In genomic region chr11:65444314-65445051, GRCh38 we compare ENCODE assay signal across 8 cellular contexts. TPM values are rescaled to one million over a fixed set of nuclear protein-coding genes. Genes with fewer than 3 reads are reported as not detected.
DNase-seq lines count a peak whose midpoint lies in the region; ATAC-seq and TF ChIP-seq lines count a peak whose summit lies in the region.

No MANE protein-coding gene starts in this region.

- H3K36me3 ChIP-seq in GM23248 (ENCODE audit: low read depth), result peaks cover 13% of the 10 kb centered on the region; the same call in 1 of the 2 replicates
- peaks cover 38 to 47% (median 42%) of the 10 kb centered on the region in 3 donors for H3K36me3 ChIP-seq in skeletal muscle tissue (ENCODE audit: control insufficient read depth in 3 of 3, insufficient read depth in 3 of 3, low read length in 3 of 3)

- peak overlapping the region; percentile 100 for H3K27ac ChIP-seq in GM23248
- peak overlapping the region; percentile 56 for H3K27ac ChIP-seq in skeletal muscle tissue (ENCODE audit: low read depth, low read length)

- H3K9me3 ChIP-seq in GM23248 (ENCODE audit: low read depth), result no peaks in the 10 kb centered on the region
- H3K9me3 ChIP-seq in skeletal muscle tissue (ENCODE audit: control insufficient read depth in 3 of 3, low read length in 3 of 3), result no peaks in the 10 kb centered on the region

- H3K9ac ChIP-seq in GM23248, result peak overlapping the region; percentile 100
- H3K9ac ChIP-seq in skeletal muscle tissue (ENCODE audit: low read depth in 1 of 3, low read length in 3 of 3), result peak overlapping the region in 1 of 3 donors; percentile 45

- peak; percentile 50 for DNase-seq in GM23248
- DNase-seq in WTC11 (ENCODE audit: low spot score), result no peak
- peak; percentile 37 for DNase-seq in fibroblast of mammary gland (ENCODE audit: low read depth)
- DNase-seq in nucleus accumbens (lab: John Stamatoyannopoulos, UW), result no peak
- DNase-seq in NCI-H1105 treated with DMSO at 0.1 percent for 48 hours (lab: John Stamatoyannopoulos, UW), result no peak

- no peak for ATAC-seq in WTC11
- no peak for ATAC-seq in GM19455 (IDR thresholded peaks at IDR 0.05; ENCODE audit: unreplicated experiment)
- no peak for ATAC-seq in GM21825 (IDR thresholded peaks at IDR 0.05; ENCODE audit: unreplicated experiment)

- H4K20me1 ChIP-seq in GM23248 (ENCODE audit: insufficient read depth), result peaks cover 25% of the 10 kb centered on the region; the same call in 1 of the 2 replicates

- 0 out of 2 replicates have a peak, but pooled peaks cover 2% of the 10 kb centered on the region for H3K36me3 Mint-ChIP-seq in WTC11

- H3K4me1 Mint-ChIP-seq in WTC11, result peaks cover 13% of the 10 kb centered on the region

- H3K27ac Mint-ChIP-seq in WTC11, result peak overlapping the region; percentile 87; the same call in 1 of the 2 replicates

- TF ChIP-seq CTCF in WTC11 (IDR thresholded peaks at IDR 0.05) (no peak), fibroblast of mammary gland (conservative IDR thresholded peaks at IDR 0.05; ENCODE audit: control insufficient read depth, insufficient read depth, low read depth, low read length) (no peak)

- H3K4me3 ChIP-seq in GM23248 (no peak overlapping the region), fibroblast of mammary gland (ENCODE audit: control insufficient read depth, low read depth, low read length) (no peak overlapping the region), skeletal muscle tissue (ENCODE audit: low read length in 3 of 3) (no peak overlapping the region)

- H3K27me3 ChIP-seq in GM23248 (replicated peaks; ENCODE audit: insufficient read depth), result no peaks in the 10 kb centered on the region
- H3K27me3 ChIP-seq in skeletal muscle tissue (ENCODE audit: control insufficient read depth in 3 of 3, insufficient read depth in 3 of 3, low read length in 3 of 3), result no peaks in the 10 kb centered on the region

- H3K4me1 ChIP-seq in GM23248 (ENCODE audit: insufficient read depth) (peaks cover 63% of the 10 kb centered on the region), skeletal muscle tissue (ENCODE audit: control insufficient read depth in 3 of 3, insufficient read depth in 3 of 3, low read length in 3 of 3) (peaks cover 32 to 48% (median 40%) of the 10 kb centered on the region in 3 donors)

- H3K9me2 ChIP-seq in GM23248 (ENCODE audit: insufficient read depth), result no peaks in the 10 kb centered on the region

- H3F3A ChIP-seq in GM23248 (ENCODE audit: insufficient read depth), result peaks cover 100% of the 10 kb centered on the region

- H2AFZ ChIP-seq in GM23248, result no peak overlapping the region

- CTCF ChIA-PET in WTC11 (lab: Charles Lee), result interaction anchor here (0.7 to 2.5 kb wide), 5 partner anchors 11 to 671 kb away, joined by 3 to 7 read pairs (median 3); no protein-coding TSS in a partner anchor

- H3K9me3 Mint-ChIP-seq in WTC11, result peaks cover 3% of the 10 kb centered on the region

- in situ Hi-C loops in GM23248 (cut with MboI), result no loop called here

- no peak overlapping the region for H3K4me2 ChIP-seq in GM23248 (ENCODE audit: unreplicated experiment)

- POLR2A ChIA-PET in WTC11 (lab: Charles Lee), result interaction anchor here (0.6 kb wide), 1 partner anchor 11 kb away, joined by 3 read pairs; no protein-coding TSS in a partner anchor

- 76 to 84% methylated on average over 14 of the region's 14 CpGs for WGBS in GM23248 (ENCODE audit: low coverage in 1 of 2, low lambda C conversion rate in 2 of 2, missing lambda C conversion rate in 2 of 2), 2 experiments

- no peak overlapping the region for H3K4me3 Mint-ChIP-seq in WTC11

- peaks cover 96% of the 10 kb centered on the region for H3K79me2 ChIP-seq in GM23248 (ENCODE audit: insufficient read depth)

- peaks cover 2% of the 10 kb centered on the region for H3K27me3 Mint-ChIP-seq in WTC11 (ENCODE audit: low read depth)

TF ChIP-seq in WTC11, 78 proteins besides CTCF, POLR2A, EP300 and RAD21:
- TF ChIP-seq ZBTB43 (CRISPR knock-in tag; IDR thresholded peaks at IDR 0.05) (no peak), ZNF317 (CRISPR knock-in tag; IDR thresholded peaks at IDR 0.05; ENCODE audit: borderline replicate concordance, low read depth) (no peak), ZNF263 (CRISPR knock-in tag; IDR thresholded peaks at IDR 0.05; ENCODE audit: low read depth) (no peak), MXD4 (CRISPR knock-in tag; IDR thresholded peaks at IDR 0.05; ENCODE audit: borderline replicate concordance) (no peak), PRRX2 (CRISPR knock-in tag; IDR thresholded peaks at IDR 0.05) (no peak), SP1 (CRISPR knock-in tag; conservative IDR thresholded peaks at IDR 0.05) (no peak), USF2 (CRISPR knock-in tag; IDR thresholded peaks at IDR 0.05) (no peak), ZMAT4 (CRISPR knock-in tag; IDR thresholded peaks at IDR 0.05) (no peak), MAX (CRISPR knock-in tag; IDR thresholded peaks at IDR 0.05) (no peak), JUN (CRISPR knock-in tag; IDR thresholded peaks at IDR 0.05) (no peak), TP53 (CRISPR knock-in tag; IDR thresholded peaks at IDR 0.05) (no peak), SMAD4 (CRISPR knock-in tag; IDR thresholded peaks at IDR 0.05) (no peak), KAT7 (CRISPR knock-in tag; IDR thresholded peaks at IDR 0.05; ENCODE audit: borderline replicate concordance) (no peak), OVOL2 (CRISPR knock-in tag; IDR thresholded peaks at IDR 0.05; ENCODE audit: borderline replicate concordance) (no peak), ZNF396 (CRISPR knock-in tag; IDR thresholded peaks at IDR 0.05; ENCODE audit: borderline replicate concordance) (no peak), GABPB1 (CRISPR knock-in tag; IDR thresholded peaks at IDR 0.05) (no peak), ZNF281 (CRISPR knock-in tag; IDR thresholded peaks at IDR 0.05) (no peak)

RNA-seq across cellular contexts. Expression of gene NEAT1, which starts 21.9 kb away (rescaled TPM):
- total RNA-seq in GM23248 (2014; rRNA removed; shearing (Covaris generic)), result 74.3 and 143 TPM in 2 replicates
- polyA plus RNA-seq in GM23248 (2016; fragmentation: Nextera tagmentation; extraction: Ambion mirVana), result 36.2 and 50.7 TPM in 2 replicates
- total RNA-seq in WTC11 (2021), result 28.7 to 38.1 TPM (median 31.7 TPM) in 3 replicates
- total RNA-seq in skeletal muscle tissue, result 26.1 TPM

RNA-seq across cellular contexts. Expression of gene MALAT1, which starts 54.4 kb away (rescaled TPM):
- 2,638 and 3,272 TPM in 2 replicates for total RNA-seq in GM23248 (2014; rRNA removed; shearing (Covaris generic))
- polyA plus RNA-seq in GM23248 (2016; fragmentation: Nextera tagmentation; extraction: Ambion mirVana), result 7,376 and 13,207 TPM in 2 replicates
- total RNA-seq in WTC11 (2021) (1,830 to 2,350 TPM (median 2,261 TPM) in 3 replicates), skeletal muscle tissue (7,794 TPM)

RNA-seq across cellular contexts. Expression of gene FRMD8, which starts 58.0 kb away (rescaled TPM):
- total RNA-seq in GM23248 (2014; rRNA removed; shearing (Covaris generic)), result 80.2 and 106 TPM in 2 replicates
- polyA plus RNA-seq in GM23248 (2016; fragmentation: Nextera tagmentation; extraction: Ambion mirVana), result 25.4 and 30.0 TPM in 2 replicates
- total RNA-seq in WTC11 (2021), result 21.5 to 23.7 TPM (median 22.9 TPM) in 3 replicates
- total RNA-seq in skeletal muscle tissue, result 8.4 TPM

Comparison
In these comparisons a context has a peak if more than half of its experiments do, and no peak if none do; other contexts are left out.
1. DNase-seq: peak in GM23248 (single experiment) and fibroblast of mammary gland (single experiment); none in WTC11 (single experiment), nucleus accumbens (0 of 56) and NCI-H1105 treated with DMSO at 0.1 percent for 48 hours (single experiment).